Comparison of ENCODE assay signal across 22 cellular contexts in genomic region chr6:47772993-47773392, GRCh38.
"Had no signal": no experiment of that assay in that cellular context is flagged by ENCODE, and none has a peak within 500 bp of the region (broad histone marks: within the 10 kb centered on the region; RNA-seq: fewer than 3 reads in every experiment).

No MANE protein-coding gene starts in this region.

- H3K4me3 Mint-ChIP-seq: IgD-negative memory B cell, T-cell had no signal

- DNase-seq: Kasumi-1; MM.1S; NCI-H1092 treated with DMSO at 0.1 percent for 48 hours; NCI-H1436; NCI-H187; NCI-H2081; NCI-H2107; NCI-H2227 treated with DMSO at 0.1 percent for 48 hours; NCI-H524; NCI-H526 treated with DMSO at 0.1 percent for 48 hours; NCI-H774; NK-92 treated with Interleukin-12 subunit alpha and Interleukin-12 subunit beta, amount 100 ng/mL, for 24 hours; PC-3; SHP77; SK-N-SH; SW 1271; T-cell had no signal

- H3K4me1 Mint-ChIP-seq: IgD-negative memory B cell, T-cell had no signal

- H3K9me3 Mint-ChIP-seq: IgD-negative memory B cell, T-cell had no signal

- H3K9me3 ChIP-seq: SK-N-SH had no signal

- H3K27ac Mint-ChIP-seq: IgD-negative memory B cell, T-cell had no signal

- ATAC-seq: K562, Panc1, PC-3, T-cell had no signal

- H3K27me3 Mint-ChIP-seq: IgD-negative memory B cell had no signal

- H3K27ac ChIP-seq: KMS-11, RWPE1 had no signal

- H3K4me3 ChIP-seq: K562 had no signal

- H3K36me3 Mint-ChIP-seq: IgD-negative memory B cell, T-cell had no signal
